In genomic region chr7:148698397-148699023, GRCh38 we compare ENCODE assay signal across 8 cellular contexts. TPM values are rescaled to one million over a fixed set of nuclear protein-coding genes. Genes with fewer than 3 reads are reported as not detected.
DNase-seq lines count a peak whose midpoint lies in the region; ATAC-seq and TF ChIP-seq lines count a peak whose summit lies in the region.

Gene CUL1, plus strand, starts transcription at chr7:148698903. Its CDS starts 31,220 bp downstream, at chr7:148730123.

- H3K36me3 Mint-ChIP-seq in activated CD8-positive, alpha-beta T cell treated with anti-CD3 and anti-CD28 coated beads, Interleukin-2, amount 10 ng/mL, durations not matched to agents 7 days and 5 days (ENCODE audit: low read depth) = peaks cover 11% of the 10 kb centered on the region

- peak; percentile 89 for DNase-seq in AG20443 (ENCODE audit: low spot score)
- peak; percentile 59 to 90 for DNase-seq in NCI-H526 (lab: John Stamatoyannopoulos, UW)
- peak; percentile 85 for DNase-seq in activated CD8-positive, alpha-beta T cell treated with anti-CD3 and anti-CD28 coated beads, Interleukin-2, amount 10 ng/mL, durations not matched to agents 7 days and 5 days
- peak; percentile 77 for DNase-seq in effector CD4-positive, alpha-beta T cell
- DNase-seq in lung microvascular endothelial cell (ENCODE audit: low read depth in 2 of 2) = peak; percentile 77
- DNase-seq in stimulated activated CD8-positive, alpha-beta memory T cell treated with anti-CD3 and anti-CD28 coated beads, Interleukin-12 subunit alpha, Interleukin-12 subunit beta, amount 100 ng/mL, for 24 hours (ENCODE audit: extremely low read depth) = peak; percentile 61

- H3K27me3 Mint-ChIP-seq in activated CD8-positive, alpha-beta T cell treated with anti-CD3 and anti-CD28 coated beads, Interleukin-2, amount 10 ng/mL, durations not matched to agents 7 days and 5 days (ENCODE audit: low read depth) = peaks cover 11% of the 10 kb centered on the region

- CTCF ChIA-PET in activated CD8-positive, alpha-beta T cell treated with anti-CD3 and anti-CD28 coated beads, Interleukin-2, amount 10 ng/mL, durations not matched to agents 7 days and 5 days (lab: Charles Lee) = interaction anchor here (1.0 to 2.1 kb wide), 4 partner anchors 26 to 265 kb away, joined by 3 to 13 read pairs (median 4); no protein-coding TSS in a partner anchor

- H3K27ac Mint-ChIP-seq in activated CD8-positive, alpha-beta T cell treated with anti-CD3 and anti-CD28 coated beads, Interleukin-2, amount 10 ng/mL, durations not matched to agents 7 days and 5 days = peak within 1 kb of the TSS; percentile 90

- TF ChIP-seq POLR2A in GM18951 (IDR thresholded peaks at IDR 0.05; ENCODE audit: extremely low read depth, insufficient read depth, insufficient read length) = peak; percentile 74

- POLR2A ChIA-PET in activated CD8-positive, alpha-beta T cell treated with anti-CD3 and anti-CD28 coated beads, Interleukin-2, amount 10 ng/mL, durations not matched to agents 7 days and 5 days (lab: Charles Lee) = interaction anchor here (0.7 to 2.1 kb wide), 19 partner anchors 9 to 367 kb away, joined by 3 to 11 read pairs (median 3); no protein-coding TSS in a partner anchor

- ATAC-seq in HG03159 (IDR thresholded peaks at IDR 0.05; ENCODE audit: unreplicated experiment) = peak; percentile 74
- peak; percentile 87 for ATAC-seq in activated CD8-positive, alpha-beta T cell treated with anti-CD3 and anti-CD28 coated beads, Interleukin-2, amount 10 ng/mL, durations not matched to agents 7 days and 5 days

- peaks cover 52% of the 10 kb centered on the region for H3K4me1 Mint-ChIP-seq in activated CD8-positive, alpha-beta T cell treated with anti-CD3 and anti-CD28 coated beads, Interleukin-2, amount 10 ng/mL, durations not matched to agents 7 days and 5 days (ENCODE audit: low read depth)

- in situ Hi-C loops in GM18951 (cut with MboI; ENCODE audit: low sequenced_read_pairs, unreplicated experiment) = no loop called here

- no peaks in the 10 kb centered on the region for H3K9me3 Mint-ChIP-seq in activated CD8-positive, alpha-beta T cell treated with anti-CD3 and anti-CD28 coated beads, Interleukin-2, amount 10 ng/mL, durations not matched to agents 7 days and 5 days (ENCODE audit: insufficient read depth)

- peak within 1 kb of the TSS; percentile 90 for H3K4me3 Mint-ChIP-seq in activated CD8-positive, alpha-beta T cell treated with anti-CD3 and anti-CD28 coated beads, Interleukin-2, amount 10 ng/mL, durations not matched to agents 7 days and 5 days

RNA-seq across cellular contexts. Expression of gene CUL1, which starts in this region (rescaled TPM):
- 10 to 100 TPM; 55.8 to 57.6 TPM for total RNA-seq in activated CD8-positive, alpha-beta T cell treated with anti-CD3 and anti-CD28 coated beads, Interleukin-2, amount 10 ng/mL, durations not matched to agents 7 days and 5 days
- 30.9 and 31.9 TPM in 2 replicates for total RNA-seq in lung microvascular endothelial cell

Comparison
In these comparisons a context has a peak if more than half of its experiments do, and no peak if none do; other contexts are left out.
1. Peak in every context shown above with its lines: DNase-seq and ATAC-seq.